ENCODE assay signal across 8 cellular contexts in the genomic region with DNA sequence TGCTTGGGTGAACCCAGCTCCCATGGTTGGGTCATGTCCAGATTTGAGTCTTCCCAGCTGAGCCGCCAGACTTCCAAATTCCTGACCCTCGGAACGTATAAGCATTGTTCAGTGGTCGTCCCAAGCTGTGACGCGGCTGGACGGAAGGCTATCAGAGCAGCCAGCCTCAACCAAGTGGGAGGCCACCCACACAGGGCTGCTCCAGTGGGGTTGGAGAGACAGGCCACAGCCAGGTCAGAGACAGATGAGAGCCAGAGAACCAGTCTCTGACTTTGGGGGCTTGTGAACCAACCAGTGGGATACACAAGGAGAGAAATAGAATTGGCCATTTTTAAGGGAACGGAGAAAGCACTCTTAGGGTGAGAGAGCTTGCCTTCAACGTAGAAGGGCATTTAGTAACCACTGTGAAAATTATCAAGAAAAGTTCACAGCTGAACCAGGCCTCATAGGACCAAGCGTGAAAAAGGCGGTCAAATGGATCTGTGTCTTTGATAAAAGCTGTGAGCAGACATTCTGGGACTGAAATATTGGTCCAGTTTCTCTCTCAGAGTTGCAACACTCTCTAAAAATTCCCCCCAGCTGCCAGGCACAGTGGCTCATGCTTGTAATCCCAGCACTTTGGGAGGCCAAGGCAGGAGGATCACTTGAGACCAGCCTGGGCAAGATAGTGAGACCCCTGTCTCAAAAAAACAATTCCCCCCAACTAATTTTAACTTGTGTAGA.
DNase-seq lines count a peak whose midpoint lies in the region; ATAC-seq and TF ChIP-seq lines count a peak whose summit lies in the region.
"Not testable (repeated sequence)": the region's sequence is repeated elsewhere in the genome, so short reads cannot be mapped to it uniquely, and the experiment has no call there.

No MANE protein-coding gene starts in this region.

- TF ChIP-seq POLR2A in HCT116 (IDR thresholded peaks at IDR 0.05; ENCODE audit: borderline replicate concordance, extremely low read depth, insufficient read depth, insufficient read length): not testable (repeated sequence)

- not testable (repeated sequence) for DNase-seq in HCT116 (ENCODE audit: low read depth, low spot score); Right ventricle myocardium inferior (ENCODE audit: missing footprints); left ventricle myocardium superior; memory B cell (ENCODE audit: low spot score in 2 of 2); sciatic nerve (ENCODE audit: low spot score); stimulated activated naive CD8-positive, alpha-beta T cell treated with anti-CD3 and anti-CD28 coated beads, Interleukin-15, amount 100 ng/mL, for 72 hours
- peak; percentile 13 for DNase-seq in activated effector memory CD4-positive, alpha-beta T cell treated with anti-CD3 and anti-CD28 coated beads, Interleukin-2, amount 50 U/mL, for 16 hours

- H3K4me3 ChIP-seq in HCT116 (replicated peaks in 1 of 2; ENCODE audit: low read depth in 1 of 2, low read length in 2 of 2): not testable (repeated sequence)

- not testable (repeated sequence) for H3K36me3 ChIP-seq in HCT116 (ENCODE audit: control insufficient read depth in 1 of 2, insufficient read depth in 2 of 2, low read length in 2 of 2)

- not testable (repeated sequence) for H3K9me2 ChIP-seq in HCT116 (ENCODE audit: insufficient read depth)

- ATAC-seq in HCT116 (peak; percentile 41; the same call in 1 of the 2 replicates), Right ventricle myocardium inferior (peak; percentile 24), left ventricle myocardium superior (peak; percentile 41), memory B cell (ENCODE audit: low read depth) (peak; percentile 24), sciatic nerve (peak; percentile 28)
- ATAC-seq in stimulated activated naive CD8-positive, alpha-beta T cell treated with anti-CD3 and anti-CD28 coated beads, Interleukin-15, amount 100 ng/mL, for 72 hours: peak; percentile 53

- H3K27me3 Mint-ChIP-seq in memory B cell; stimulated activated naive CD8-positive, alpha-beta T cell treated with anti-CD3 and anti-CD28 coated beads, Interleukin-15, amount 100 ng/mL, for 72 hours: not testable (repeated sequence)

- H3K4me1 Mint-ChIP-seq in memory B cell; stimulated activated naive CD8-positive, alpha-beta T cell treated with anti-CD3 and anti-CD28 coated beads, Interleukin-15, amount 100 ng/mL, for 72 hours: not testable (repeated sequence)

- H3K4me2 ChIP-seq in HCT116 (ENCODE audit: low read length): not testable (repeated sequence)

- TF ChIP-seq RAD21 in HCT116 (IDR thresholded peaks at IDR 0.05; ENCODE audit: low read depth): not testable (repeated sequence)

- RAD21 ChIA-PET in HCT116 (lab: Charles Lee; ENCODE audit: low non-redundant PET in 1 of 2, low total read pairs in 2 of 2, uncharacterized antibody in 2 of 2, unreplicated experiment in 2 of 2): not testable (repeated sequence)

- CTCF ChIA-PET in HCT116 (lab: Charles Lee): not testable (repeated sequence)

- intact Hi-C loops in HCT116 (cut with micrococcal nuclease); Right ventricle myocardium inferior (cut with DNase I); left ventricle myocardium superior (cut with micrococcal nuclease); sciatic nerve (cut with DNase I): not testable (repeated sequence)

- not testable (repeated sequence) for H3K27me3 ChIP-seq in HCT116 (ENCODE audit: insufficient read depth, low read length)

- H3K27ac Mint-ChIP-seq in memory B cell; stimulated activated naive CD8-positive, alpha-beta T cell treated with anti-CD3 and anti-CD28 coated beads, Interleukin-15, amount 100 ng/mL, for 72 hours: not testable (repeated sequence)

- peaks cover 4 to 33% of the 10 kb centered on the region in 2 experiments; a peak in 3 of 4 replicates for H3K4me1 ChIP-seq in HCT116 (ENCODE audit: control insufficient read depth in 1 of 2, insufficient read depth in 2 of 2, low read length in 2 of 2)

- TF ChIP-seq CTCF in HCT116 (IDR thresholded peaks at IDR 0.05 in 2 of 3, conservative IDR thresholded peaks at IDR 0.05 in 1 of 3; ENCODE audit: borderline replicate concordance in 1 of 3, insufficient read depth in 1 of 3, low read depth in 2 of 3, low read length in 2 of 3): not testable (repeated sequence)

- H3K36me3 Mint-ChIP-seq in memory B cell: not testable (repeated sequence)

- not testable (repeated sequence) for H3K9me3 ChIP-seq in HCT116 (ENCODE audit: control insufficient read depth in 1 of 2, insufficient read depth in 1 of 2, low read depth in 1 of 2, low read length in 2 of 2)

- H3K27ac ChIP-seq in HCT116 (ENCODE audit: low read depth, low read length): not testable (repeated sequence)

- not testable (repeated sequence) for H3K9me3 Mint-ChIP-seq in memory B cell; stimulated activated naive CD8-positive, alpha-beta T cell treated with anti-CD3 and anti-CD28 coated beads, Interleukin-15, amount 100 ng/mL, for 72 hours

- H3K79me2 ChIP-seq in HCT116 (ENCODE audit: insufficient read depth, low read length): not testable (repeated sequence)

- POLR2A ChIA-PET in HCT116 (lab: Charles Lee): not testable (repeated sequence)

- not testable (repeated sequence) for H3K4me3 Mint-ChIP-seq in memory B cell; stimulated activated naive CD8-positive, alpha-beta T cell treated with anti-CD3 and anti-CD28 coated beads, Interleukin-15, amount 100 ng/mL, for 72 hours

- BruUV-seq in HCT116 (replicated peaks; lab: Mats Ljungman, UMichigan): not testable (repeated sequence)

- not testable (repeated sequence) for H4K20me1 ChIP-seq in HCT116 (ENCODE audit: insufficient read depth)

- H2AFZ ChIP-seq in HCT116 (ENCODE audit: low read depth, low read length, poor library complexity, severe bottlenecking): not testable (repeated sequence)

- not testable (repeated sequence) for H3K9ac ChIP-seq in HCT116 (ENCODE audit: low read length)

TF ChIP-seq in PFSK-1, 5 proteins besides CTCF, POLR2A, EP300 and RAD21:
- TF ChIP-seq POLR2AphosphoS5 (IDR thresholded peaks at IDR 0.05; ENCODE audit: low read depth, low read length): peak; percentile 28; the same call in 1 of the 2 replicates
